ENCODE assay signal across 13 cellular contexts in the genomic region with DNA sequence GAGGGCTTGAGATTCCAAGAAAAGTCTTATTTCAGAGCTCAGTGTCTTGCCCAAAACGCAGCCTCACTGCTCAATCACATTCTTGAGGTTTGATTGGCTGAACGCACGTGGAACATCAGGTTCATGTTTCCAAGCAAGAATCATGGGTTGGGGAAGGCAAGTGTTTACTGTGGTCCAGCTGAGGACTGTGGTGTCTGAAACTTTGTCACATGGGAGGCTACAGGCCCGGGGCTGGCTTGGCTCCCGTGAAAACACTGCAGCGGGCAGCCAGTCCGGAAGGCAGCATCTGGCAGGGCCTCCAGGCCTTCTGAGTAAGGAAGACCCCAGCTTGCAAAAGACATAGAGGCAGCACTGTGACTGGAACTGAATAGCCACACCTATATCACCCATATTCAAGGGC.
A peak's percentile ranks its signal among the peaks of the same experiment; 100 is the strongest.
DNase-seq lines count a peak whose midpoint lies in the region; ATAC-seq and TF ChIP-seq lines count a peak whose summit lies in the region.
"Had no signal": no experiment of that assay in that cellular context is flagged by ENCODE, and none has a peak within 500 bp of the region (broad histone marks: within the 10 kb centered on the region; RNA-seq: fewer than 3 reads in every experiment).

No MANE protein-coding gene starts in this region.

- H2BK120ac ChIP-seq in H9 (ENCODE audit: low read depth, low read length, poor library complexity, severe bottlenecking), result no peak overlapping the region

- TSS peak; percentile 4 for BruUV-seq in A673 (replicated peaks; lab: Mats Ljungman, UMichigan)

- H3K4me2 ChIP-seq in H9 (ENCODE audit: insufficient read depth, insufficient read length, low read length), result no peak overlapping the region

- H3K4me1 ChIP-seq in A673 (ENCODE audit: insufficient read depth, low read length, poor library complexity, severe bottlenecking), result no peaks in the 10 kb centered on the region
- no peaks in the 10 kb centered on the region for H3K4me1 ChIP-seq in H9 (ENCODE audit: insufficient read depth, low read length)

- H3K4me3 Mint-ChIP-seq in H9, result no peak overlapping the region

- H3K27me3 Mint-ChIP-seq in H9 (ENCODE audit: low read depth), result peaks cover 7% of the 10 kb centered on the region

- peaks cover 6% of the 10 kb centered on the region for H3K36me3 ChIP-seq in A673 (ENCODE audit: insufficient read depth, low read length, poor library complexity, severe bottlenecking)

- H3K18ac ChIP-seq in H9 (ENCODE audit: insufficient read length, low read depth, low read length), result no peak overlapping the region

- H2BK15ac ChIP-seq in H9 (ENCODE audit: low read depth, low read length), result no peak overlapping the region

- H2BK12ac ChIP-seq in H9 (ENCODE audit: insufficient read length, low read depth, low read length), result no peak overlapping the region

- H3T11ph ChIP-seq in H9 (ENCODE audit: low read length), result no peak overlapping the region

- H4K20me1 ChIP-seq in H9 (ENCODE audit: control insufficient read depth, insufficient read depth, insufficient read length), result no peaks in the 10 kb centered on the region

- TF ChIP-seq CTCF in A673 (conservative IDR thresholded peaks at IDR 0.05; ENCODE audit: low read depth, low read length) (no peak), H9 (conservative IDR thresholded peaks at IDR 0.05) (no peak), GM20000 (IDR thresholded peaks at IDR 0.05; ENCODE audit: extremely low read depth, missing control alignments) (no peak)

- H3K9ac ChIP-seq in H9 (ENCODE audit: extremely low read depth, insufficient read length, low read length), result no peak overlapping the region

- no peak overlapping the region for H3K14ac ChIP-seq in H9 (ENCODE audit: insufficient read depth, low read length)

- intact Hi-C loops in A673 (cut with micrococcal nuclease; ENCODE audit: unreplicated experiment) (loop anchor here (5.0 kb wide), 1 partner anchor 194 kb away; no protein-coding TSS in a partner anchor), Right ventricle myocardium superior (cut with DNase I) (no loop called here)

- H3K4me1 Mint-ChIP-seq in H9, result 0 out of 4 replicates have a peak, but pooled peaks cover 0 to 2% of the 10 kb centered on the region in 2 experiments

- H3K23me2 ChIP-seq in H9 (ENCODE audit: insufficient read length, low read depth, low read length, poor library complexity, severe bottlenecking), result no peaks in the 10 kb centered on the region

- H3K27ac ChIP-seq in A673 (ENCODE audit: low read depth, low read length, poor library complexity, severe bottlenecking) (no peak overlapping the region), angular gyrus (ENCODE audit: low read depth, low read length) (peak overlapping the region; percentile 90), H9 (ENCODE audit: insufficient read length, low read depth, low read length) (no peak overlapping the region)
- H3K27ac ChIP-seq: body of pancreas had no signal

- H4K91ac ChIP-seq in H9 (ENCODE audit: insufficient read length, low read depth, low read length), result no peak overlapping the region

- ATAC-seq in Right ventricle myocardium superior (ENCODE audit: poor library complexity), result peak; percentile 67
- no peak for ATAC-seq in HG03432 (IDR thresholded peaks at IDR 0.05; ENCODE audit: unreplicated experiment)
- ATAC-seq: body of pancreas, esophagus mucosa had no signal

- CTCF ChIA-PET in A673 (lab: Charles Lee), result no interaction called here

- H3K9me3 ChIP-seq in A673 (ENCODE audit: low read depth, low read length, poor library complexity, severe bottlenecking) (no peaks in the 10 kb centered on the region), H9 (ENCODE audit: control insufficient read depth, low read depth, low read length) (no peaks in the 10 kb centered on the region)
- H3K9me3 ChIP-seq: body of pancreas had no signal

- no peak overlapping the region for H3K23ac ChIP-seq in H9 (ENCODE audit: insufficient read length, low read depth, low read length)

- H4K8ac ChIP-seq in H9 (replicated peaks; ENCODE audit: insufficient read length, low read depth, low read length), result no peak overlapping the region

- no peaks in the 10 kb centered on the region for H3K9me3 Mint-ChIP-seq in H9

- no peaks in the 10 kb centered on the region for H3K79me2 ChIP-seq in H9 (ENCODE audit: insufficient read depth, low read length)

- WGBS in H9 (ENCODE audit: extremely low coverage, insufficient read length, low lambda C conversion rate), result no CpG with 5 or more reads among the region's 7 CpGs

- no peak overlapping the region for H3K56ac ChIP-seq in H9 (ENCODE audit: insufficient read length, low read depth, low read length)

- H2AFZ ChIP-seq in H9 (ENCODE audit: low read length), result no peak overlapping the region

- no peak overlapping the region for H3K4ac ChIP-seq in H9 (ENCODE audit: low read depth, low read length)

- no peak overlapping the region for H2AK5ac ChIP-seq in H9 (ENCODE audit: insufficient read length, low read length)

- no peak overlapping the region for H3K4me3 ChIP-seq in A673 (ENCODE audit: low read depth, low read length, poor library complexity, severe bottlenecking)
- H3K4me3 ChIP-seq: body of pancreas, lung had no signal

- DNase-seq in A673 (ENCODE audit: low spot score) (no peak), Right ventricle myocardium superior (peak; percentile 76), pons (ENCODE audit: low spot score) (peak; percentile 90), H9 (no peak), GM20000 (ENCODE audit: low spot score) (no peak), NCI-H1436 (lab: John Stamatoyannopoulos, UW) (no peak)
- DNase-seq: activated CD8-positive, alpha-beta memory T cell treated with anti-CD3 and anti-CD28 coated beads, Interleukin-2, amount 50 U/mL, for 4 hours; NCI-H187 treated with DMSO at 0.1 percent for 48 hours had no signal

- H3K27ac Mint-ChIP-seq in H9, result no peak overlapping the region

- H3K79me1 ChIP-seq in H9 (ENCODE audit: insufficient read depth, low read depth, low read length, poor library complexity, severe bottlenecking), result no peaks in the 10 kb centered on the region

- no peak overlapping the region for H2BK5ac ChIP-seq in H9 (ENCODE audit: insufficient read length, low read length)

- no peak overlapping the region for H2BK20ac ChIP-seq in H9 (ENCODE audit: low read depth, low read length, poor library complexity, severe bottlenecking)

- H3K27me3 ChIP-seq in A673 (replicated peaks; ENCODE audit: insufficient read depth, low read depth, low read length, poor library complexity), result no peaks in the 10 kb centered on the region
- no peaks in the 10 kb centered on the region for H3K27me3 ChIP-seq in H9 (ENCODE audit: insufficient read depth, low read length)
- H3K27me3 ChIP-seq: body of pancreas had no signal

- H4K5ac ChIP-seq in H9 (ENCODE audit: insufficient read length, low read depth, low read length), result no peak overlapping the region

- H3K36me3 Mint-ChIP-seq in H9 (ENCODE audit: insufficient read depth in 1 of 3, low read depth in 3 of 3), result peaks cover 7 to 20% (median 15%) of the 10 kb centered on the region in 3 experiments; a peak in 6 of 7 replicates

- POLR2A ChIA-PET in A673 (lab: Charles Lee; ENCODE audit: low non-redundant PET), result no interaction called here

Comparison
In these comparisons a context has a peak if more than half of its experiments do, and no peak if none do; other contexts are left out.
1. DNase-seq: peak in Right ventricle myocardium superior (single experiment) and pons (single experiment); none in A673 (single experiment), H9 (single experiment), GM20000 (single experiment) and NCI-H1436 (single experiment).